Comparison of ENCODE assay signal across 11 cellular contexts in the genomic region with DNA sequence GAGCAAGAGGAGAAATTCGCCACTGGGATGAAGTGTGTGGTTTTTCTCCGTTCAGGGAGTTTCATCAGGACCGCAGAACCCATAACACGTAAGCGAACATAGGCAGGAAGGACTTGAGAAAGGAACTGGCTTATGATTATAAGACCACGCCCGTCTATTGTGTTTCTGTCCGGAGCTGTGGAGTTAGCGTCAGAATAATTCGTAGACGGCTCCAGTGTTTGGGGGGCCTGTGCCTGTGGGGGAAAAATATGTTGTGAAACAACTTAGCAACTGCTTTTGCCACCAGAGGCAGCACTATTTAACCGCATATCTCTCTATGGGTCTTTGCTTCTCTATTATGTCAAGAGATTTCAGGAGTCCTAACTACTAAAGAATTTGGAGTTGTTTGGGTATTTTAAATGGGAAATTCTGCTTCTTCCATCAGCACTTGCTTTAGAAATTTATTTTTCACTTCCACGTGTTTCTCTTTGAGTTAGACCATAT. TPM values are rescaled to one million over a fixed set of nuclear protein-coding genes. Genes with fewer than 3 reads are reported as not detected.
A peak's percentile ranks its signal among the peaks of the same experiment; 100 is the strongest.
DNase-seq lines count a peak whose midpoint lies in the region; ATAC-seq and TF ChIP-seq lines count a peak whose summit lies in the region.
"Had no signal": no experiment of that assay in that cellular context is flagged by ENCODE, and none has a peak within 500 bp of the region (broad histone marks: within the 10 kb centered on the region; RNA-seq: fewer than 3 reads in every experiment).

No MANE protein-coding gene starts in this region.

- ATAC-seq in stimulated activated naive CD8-positive, alpha-beta T cell treated with anti-CD3 and anti-CD28 coated beads, Interleukin-15, amount 100 ng/mL, for 72 hours: peak; percentile 61
- ATAC-seq in stimulated activated naive CD8-positive, alpha-beta T cell treated with anti-CD3 and anti-CD28 coated beads, Interleukin-15, Interleukin-2, amounts not matched to agents 100 U/mL and 50 U/mL, for 24 hours: no peak
- ATAC-seq in aorta (ENCODE audit: low FRiP score): peak; percentile 74
- ATAC-seq in GM21717 (IDR thresholded peaks at IDR 0.05; ENCODE audit: unreplicated experiment): no peak

- WGBS in esophagus muscularis mucosa: 47% methylated on average over 13 of the region's 13 CpGs
- WGBS in aorta, 2 donors: 64 to 68% methylated on average over 13 of the region's 13 CpGs

- H3K27me3 ChIP-seq in esophagus muscularis mucosa (peaks cover 0 to 32% (median 2%) of the 10 kb centered on the region in 4 donors), muscle layer of duodenum (ENCODE audit: low read depth, low read length) (peaks cover 11% of the 10 kb centered on the region), aorta (ENCODE audit: control insufficient read depth in 1 of 2, insufficient read depth in 2 of 2, low read length in 1 of 2) (no peaks in the 10 kb centered on the region)
- H3K27me3 ChIP-seq: ascending aorta had no signal

- peak overlapping the region; percentile 70 to 80 (median 78) for H3K27ac ChIP-seq in esophagus muscularis mucosa (replicated peaks in 1 of 4)
- H3K27ac ChIP-seq in muscle layer of duodenum (ENCODE audit: low read length): peak overlapping the region; percentile 30
- H3K27ac ChIP-seq in aorta (ENCODE audit: low read depth in 1 of 2, low read length in 2 of 2): no peak overlapping the region
- H3K27ac ChIP-seq: SK-N-MC had no signal

- peaks cover 0 to 6% (median 1%) of the 10 kb centered on the region in 4 donors for H3K9me3 ChIP-seq in esophagus muscularis mucosa
- H3K9me3 ChIP-seq in muscle layer of duodenum (ENCODE audit: control insufficient read depth in 1 of 2, low read length in 2 of 2): peaks cover 0 to 6% of the 10 kb centered on the region in 2 donors
- H3K9me3 ChIP-seq in aorta (ENCODE audit: control insufficient read depth, low read length): peaks cover 3% of the 10 kb centered on the region
- H3K9me3 ChIP-seq: ascending aorta had no signal

- no peaks in the 10 kb centered on the region for H3K36me3 ChIP-seq in esophagus muscularis mucosa
- H3K36me3 ChIP-seq in muscle layer of duodenum (ENCODE audit: control insufficient read depth in 1 of 2, insufficient read depth in 2 of 2, low read length in 2 of 2): no peaks in the 10 kb centered on the region
- no peaks in the 10 kb centered on the region for H3K36me3 ChIP-seq in aorta (ENCODE audit: control insufficient read depth in 1 of 2, insufficient read depth in 2 of 2, low read length in 1 of 2)
- H3K36me3 ChIP-seq: ascending aorta had no signal

- peaks cover 62% of the 10 kb centered on the region for H3K27me3 Mint-ChIP-seq in stimulated activated naive CD8-positive, alpha-beta T cell treated with anti-CD3 and anti-CD28 coated beads, Interleukin-15, amount 100 ng/mL, for 72 hours

- TF ChIP-seq POLR2A in esophagus muscularis mucosa (IDR thresholded peaks at IDR 0.05; ENCODE audit: low read depth): no peak

- H3K4me1 ChIP-seq in esophagus muscularis mucosa (peaks cover 0 to 18% (median 11%) of the 10 kb centered on the region in 4 donors), muscle layer of duodenum (ENCODE audit: control insufficient read depth in 1 of 2, insufficient read depth in 2 of 2, low read length in 2 of 2) (peaks cover 0 to 10% of the 10 kb centered on the region in 2 donors), aorta (ENCODE audit: control insufficient read depth in 1 of 2, insufficient read depth in 2 of 2, low read length in 2 of 2) (no peaks in the 10 kb centered on the region)

- H3K4me1 Mint-ChIP-seq in stimulated activated naive CD8-positive, alpha-beta T cell treated with anti-CD3 and anti-CD28 coated beads, Interleukin-15, amount 100 ng/mL, for 72 hours: peaks cover 18% of the 10 kb centered on the region

- peak in 1 of 2 donors; percentile 25 for DNase-seq in stimulated activated naive CD8-positive, alpha-beta T cell treated with anti-CD3 and anti-CD28 coated beads, Interleukin-15, amount 100 ng/mL, for 72 hours
- DNase-seq in stimulated activated naive CD8-positive, alpha-beta T cell treated with anti-CD3 and anti-CD28 coated beads, Interleukin-15, Interleukin-2, amounts not matched to agents 100 U/mL and 50 U/mL, for 24 hours: no peak
- DNase-seq in esophagus muscularis mucosa (ENCODE audit: extremely low spot score): no peak
- no peak for DNase-seq in aorta
- no peak for DNase-seq in anterior cingulate cortex (lab: John Stamatoyannopoulos, UW)
- DNase-seq in cerebellar cortex (ENCODE audit: low spot score): no peak

- TF ChIP-seq CTCF in esophagus muscularis mucosa (IDR thresholded peaks at IDR 0.05): peak in 1 of 3 experiments; percentile 14

- H3K27ac Mint-ChIP-seq in stimulated activated naive CD8-positive, alpha-beta T cell treated with anti-CD3 and anti-CD28 coated beads, Interleukin-15, amount 100 ng/mL, for 72 hours: no peak overlapping the region
- H3K27ac Mint-ChIP-seq: natural killer cell treated with Interleukin-12 subunit alpha and Interleukin-12 subunit beta and Interleukin-15 and Interleukin-18, amount 100 ng/mL, for 72 hours had no signal

- peaks cover under 1 to 2% of the 10 kb centered on the region in 2 donors for H3K9me3 Mint-ChIP-seq in stimulated activated naive CD8-positive, alpha-beta T cell treated with anti-CD3 and anti-CD28 coated beads, Interleukin-15, amount 100 ng/mL, for 72 hours
- H3K9me3 Mint-ChIP-seq: natural killer cell treated with Interleukin-12 subunit alpha and Interleukin-12 subunit beta and Interleukin-15 and Interleukin-18, amount 100 ng/mL, for 72 hours had no signal

- H3K4me3 Mint-ChIP-seq in stimulated activated naive CD8-positive, alpha-beta T cell treated with anti-CD3 and anti-CD28 coated beads, Interleukin-15, amount 100 ng/mL, for 72 hours: peak overlapping the region; percentile 68 to 69
- H3K4me3 Mint-ChIP-seq: natural killer cell treated with Interleukin-12 subunit alpha and Interleukin-12 subunit beta and Interleukin-15 and Interleukin-18, amount 100 ng/mL, for 72 hours had no signal

- intact Hi-C loops in esophagus muscularis mucosa (cut with DNase I): no loop called here
- intact Hi-C loops in aorta (cut with DNase I): no loop called here

- TF ChIP-seq EP300 in esophagus muscularis mucosa (IDR thresholded peaks at IDR 0.05): no peak

- peak overlapping the region; percentile 51 to 59 (median 53) for H3K4me3 ChIP-seq in esophagus muscularis mucosa
- peak overlapping the region in 1 of 2 donors; percentile 50 for H3K4me3 ChIP-seq in muscle layer of duodenum (ENCODE audit: low read depth in 1 of 2, low read length in 2 of 2)
- no peak overlapping the region for H3K4me3 ChIP-seq in aorta (ENCODE audit: low read length in 2 of 2)
- H3K4me3 ChIP-seq: SK-N-MC had no signal

RNA-seq across cellular contexts. Expression of a gene that starts 0.5 kb away (rescaled TPM):
- 10 to 100 TPM; 23.7 to 50.2 (median 38.0) TPM for total RNA-seq in esophagus muscularis mucosa
- total RNA-seq in aorta: 10 to 100 TPM; 36.8 to 56.0 TPM
- 1 to 10 TPM; 2.4 to 6.3 TPM for polyA plus RNA-seq in aorta
- total RNA-seq: natural killer cell treated with Interleukin-12 subunit alpha and Interleukin-12 subunit beta and Interleukin-15 and Interleukin-18, amount 100 ng/mL, for 72 hours had no signal

RNA-seq across cellular contexts. Expression of a gene that starts 48.7 kb away (rescaled TPM):
- total RNA-seq in esophagus muscularis mucosa (under 1 TPM; 0.33 to 0.97 (median 0.58) TPM), aorta (1 to 10 TPM; 1.0 to 2.6 TPM)
- under 1 TPM; 0.61 to 0.88 TPM for polyA plus RNA-seq in aorta
- total RNA-seq: natural killer cell treated with Interleukin-12 subunit alpha and Interleukin-12 subunit beta and Interleukin-15 and Interleukin-18, amount 100 ng/mL, for 72 hours had no signal

Comparison
In these comparisons a context has a peak if more than half of its experiments do, and no peak if none do; other contexts are left out.
1. ATAC-seq: peak in stimulated activated naive CD8-positive, alpha-beta T cell treated with anti-CD3 and anti-CD28 coated beads, Interleukin-15, amount 100 ng/mL, for 72 hours (single experiment) and aorta (single experiment); none in stimulated activated naive CD8-positive, alpha-beta T cell treated with anti-CD3 and anti-CD28 coated beads, Interleukin-15, Interleukin-2, amounts not matched to agents 100 U/mL and 50 U/mL, for 24 hours (single experiment) and GM21717 (single experiment).
2. H3K27ac ChIP-seq: peak in esophagus muscularis mucosa (4 of 4) and muscle layer of duodenum (single experiment); none in aorta (0 of 2).
3. H3K4me3 ChIP-seq: peak in esophagus muscularis mucosa (4 of 4); none in aorta (0 of 2).